14 cellular contexts compared by ENCODE assay signal in the genomic region with DNA sequence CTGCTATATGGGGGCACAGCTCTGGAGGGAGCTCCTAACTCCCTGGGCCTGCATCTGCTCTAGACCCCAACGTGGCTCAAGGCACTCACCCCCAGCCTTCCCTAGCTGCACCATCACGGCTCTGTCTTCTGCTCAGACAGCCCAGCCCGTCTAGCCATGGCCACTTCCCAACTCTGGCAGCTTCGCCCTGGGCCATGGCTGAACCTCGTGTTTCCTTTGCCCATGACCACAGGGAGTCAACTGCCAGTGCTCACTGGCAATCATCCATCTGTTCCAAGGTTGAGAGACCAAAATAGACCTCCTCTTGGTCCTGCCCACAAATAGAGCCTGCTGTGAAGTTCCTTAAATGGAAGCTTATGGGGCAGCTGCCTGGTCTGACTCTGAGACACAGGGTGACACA. TPM values are rescaled to one million over a fixed set of nuclear protein-coding genes. Genes with fewer than 3 reads are reported as not detected.
A peak's percentile ranks its signal among the peaks of the same experiment; 100 is the strongest.
DNase-seq lines count a peak whose midpoint lies in the region; ATAC-seq and TF ChIP-seq lines count a peak whose summit lies in the region.
"Had no signal": no experiment of that assay in that cellular context is flagged by ENCODE, and none has a peak within 500 bp of the region (broad histone marks: within the 10 kb centered on the region; RNA-seq: fewer than 3 reads in every experiment).

No MANE protein-coding gene starts in this region.

- no peak overlapping the region for H3K27ac Mint-ChIP-seq in neural progenitor cell
- H3K27ac Mint-ChIP-seq: nephron progenitor cell; T-helper 1 cell treated with Interleukin-12 subunit alpha and Interleukin-12 subunit beta and Interleukin-4 antibody, amounts not matched to agents 30 μg/mL and 1 μg/mL, for 36 hours had no signal

- H3K79me2 ChIP-seq in neural progenitor cell (ENCODE audit: low read depth): peaks cover 77% of the 10 kb centered on the region

- ATAC-seq in upper lobe of right lung: no peak
- no peak for ATAC-seq in HG03039 (IDR thresholded peaks at IDR 0.05; ENCODE audit: unreplicated experiment)

- H3K27ac ChIP-seq in RWPE1: peak overlapping the region; percentile 89
- H3K27ac ChIP-seq in upper lobe of right lung: no peak overlapping the region
- no peak overlapping the region for H3K27ac ChIP-seq in neural progenitor cell
- H3K27ac ChIP-seq: uterus had no signal

- peaks cover 28% of the 10 kb centered on the region for H3K27me3 Mint-ChIP-seq in neural progenitor cell (ENCODE audit: insufficient read depth, low read depth)

- CTCF ChIA-PET in RWPE1 (lab: Yijun Ruan, JAX): interaction anchor here (0.5 to 0.6 kb wide), 2 partner anchors 43 to 159 kb away, joined by 3 read pairs; no protein-coding TSS in a partner anchor

- DNase-seq in activated effector memory CD4-positive, alpha-beta T cell treated with anti-CD3 and anti-CD28 coated beads, Interleukin-2, amount 50 U/mL, for 16 hours: peak; percentile 25
- DNase-seq in activated effector memory CD4-positive, alpha-beta T cell treated with Interleukin-2 at 50 U/mL for 16 hours: no peak
- DNase-seq in RWPE1 (ENCODE audit: low spot score) (no peak), islet precursor cell (peak; percentile 37), upper lobe of right lung (peak; percentile 38), neural progenitor cell (ENCODE audit: low spot score) (no peak), amniotic stem cell (lab: John Stamatoyannopoulos, UW) (no peak)
- DNase-seq: kidney glomerular epithelial cell, NCI-H2107, nephron progenitor cell had no signal

- peaks cover 2% of the 10 kb centered on the region for H3F3A ChIP-seq in neural progenitor cell (ENCODE audit: low read depth)

- H3K4me2 ChIP-seq in neural progenitor cell: no peak overlapping the region

- peaks cover 19% of the 10 kb centered on the region for H3K4me1 Mint-ChIP-seq in neural progenitor cell

- H3K4me3 Mint-ChIP-seq in neural progenitor cell: no peak overlapping the region
- H3K4me3 Mint-ChIP-seq: nephron progenitor cell; T-helper 1 cell treated with Interleukin-12 subunit alpha and Interleukin-12 subunit beta and Interleukin-4 antibody, amounts not matched to agents 30 μg/mL and 1 μg/mL, for 36 hours had no signal

- no peaks in the 10 kb centered on the region for H3K36me3 Mint-ChIP-seq in neural progenitor cell

- H3K9me3 Mint-ChIP-seq in neural progenitor cell: no peaks in the 10 kb centered on the region
- H3K9me3 Mint-ChIP-seq: nephron progenitor cell; T-helper 1 cell treated with Interleukin-12 subunit alpha and Interleukin-12 subunit beta and Interleukin-4 antibody, amounts not matched to agents 30 μg/mL and 1 μg/mL, for 36 hours had no signal

- no peak overlapping the region for H3K9ac ChIP-seq in neural progenitor cell

- H3K4me1 ChIP-seq in upper lobe of right lung (peaks cover 9% of the 10 kb centered on the region), neural progenitor cell (peaks cover 18% of the 10 kb centered on the region)
- H3K4me1 ChIP-seq: uterus had no signal

- no peaks in the 10 kb centered on the region for H3K9me3 ChIP-seq in upper lobe of right lung
- H3K9me3 ChIP-seq in neural progenitor cell (ENCODE audit: low read depth): no peaks in the 10 kb centered on the region
- H3K9me3 ChIP-seq: uterus had no signal

- H3K36me3 ChIP-seq in upper lobe of right lung (no peaks in the 10 kb centered on the region), neural progenitor cell (no peaks in the 10 kb centered on the region)
- H3K36me3 ChIP-seq: uterus had no signal

- POLR2A ChIA-PET in RWPE1 (lab: Yijun Ruan, JAX; ENCODE audit: low non-redundant PET): no interaction called here

- intact Hi-C loops in upper lobe of right lung (cut with DNase I): no loop called here

- TF ChIP-seq CTCF in RWPE1 (conservative IDR thresholded peaks at IDR 0.05; ENCODE audit: low read depth) (no peak), upper lobe of right lung (IDR thresholded peaks at IDR 0.05) (no peak), neural progenitor cell (IDR thresholded peaks at IDR 0.05) (no peak)

- H3K4me3 ChIP-seq in upper lobe of right lung: no peak overlapping the region
- no peak overlapping the region for H3K4me3 ChIP-seq in neural progenitor cell
- H3K4me3 ChIP-seq: uterus had no signal

- H2AFZ ChIP-seq in neural progenitor cell (replicated peaks): no peak overlapping the region

- H3K27me3 ChIP-seq in upper lobe of right lung (peaks cover 25% of the 10 kb centered on the region), neural progenitor cell (peaks cover 25% of the 10 kb centered on the region)
- H3K27me3 ChIP-seq: uterus had no signal

- no peaks in the 10 kb centered on the region for H4K20me1 ChIP-seq in neural progenitor cell (ENCODE audit: low read depth)

RNA-seq across cellular contexts. Expression of a gene that starts 5.4 kb away (rescaled TPM):
- total RNA-seq in upper lobe of right lung (not detected), neural progenitor cell (ENCODE audit: low replicate concordance) (2.9 and 6.2 TPM in 2 replicates)
- total RNA-seq: fibroblast of villous mesenchyme, uterus had no signal

Comparison
In these comparisons a context has a peak if more than half of its experiments do, and no peak if none do; other contexts are left out.
1. DNase-seq: peak in activated effector memory CD4-positive, alpha-beta T cell treated with anti-CD3 and anti-CD28 coated beads, Interleukin-2, amount 50 U/mL, for 16 hours (single experiment), islet precursor cell (single experiment) and upper lobe of right lung (single experiment); none in activated effector memory CD4-positive, alpha-beta T cell treated with Interleukin-2 at 50 U/mL for 16 hours (single experiment), RWPE1 (single experiment), neural progenitor cell (single experiment) and amniotic stem cell (single experiment).